Comparison of ENCODE assay signal across 18 cellular contexts in genomic region chr22:48101704-48102103, GRCh38.
"Had no signal": no experiment of that assay in that cellular context is flagged by ENCODE, and none has a peak within 500 bp of the region (broad histone marks: within the 10 kb centered on the region; RNA-seq: fewer than 3 reads in every experiment).

No MANE protein-coding gene starts in this region.

- H3K4me3 ChIP-seq: colonic mucosa, lung, sigmoid colon, transverse colon had no signal

- H3K27me3 ChIP-seq: colonic mucosa had no signal

- H3K9me3 ChIP-seq: colonic mucosa, sigmoid colon, transverse colon had no signal

- DNase-seq: activated naive CD4-positive, alpha-beta T cell treated with anti-CD3 and anti-CD28 coated beads for 36 hours; activated naive CD8-positive, alpha-beta T cell treated with anti-CD3 and anti-CD28 coated beads, Interleukin-2, amount 50 U/mL, for 24 hours; anterior cingulate cortex; colonic mucosa; erythroblast; foreskin melanocyte; glutamatergic neuron; hippocampal formation; left colon; posterior cingulate gyrus; stimulated activated naive CD8-positive, alpha-beta T cell treated with anti-CD3 and anti-CD28 coated beads, Interleukin-15, Interleukin-2, amounts not matched to agents 100 U/mL and 50 U/mL, for 24 hours; T-helper 1 cell; T-helper 9 cell; transverse colon had no signal

- H3K4me1 ChIP-seq: colonic mucosa, sigmoid colon, transverse colon had no signal

- H3K27ac ChIP-seq: colonic mucosa, sigmoid colon, transverse colon had no signal

- ATAC-seq: activated naive CD8-positive, alpha-beta T cell treated with anti-CD3 and anti-CD28 coated beads, Interleukin-2, amount 50 U/mL, for 24 hours; activated T-helper 17 cell treated with anti-CD3 and anti-CD28 coated beads, Interleukin-2, amount 50 U/mL, for 72 hours; left colon; natural killer cell treated with Interleukin-12 subunit alpha and Interleukin-12 subunit beta and Interleukin-15 and Interleukin-18, amount 100 ng/mL, for 72 hours; stimulated activated naive CD8-positive, alpha-beta T cell treated with anti-CD3 and anti-CD28 coated beads, Interleukin-15, Interleukin-2, amounts not matched to agents 100 U/mL and 50 U/mL, for 24 hours had no signal

- H3K36me3 ChIP-seq: colonic mucosa, sigmoid colon, transverse colon had no signal
